Comparison of ENCODE assay signal across 8 cellular contexts in genomic region chr3:186803447-186803846, GRCh38. TPM values are rescaled to one million over a fixed set of nuclear protein-coding genes. Genes with fewer than 3 reads are reported as not detected.
"Had no signal": no experiment of that assay in that cellular context is flagged by ENCODE, and none has a peak within 500 bp of the region (broad histone marks: within the 10 kb centered on the region; RNA-seq: fewer than 3 reads in every experiment).

No MANE protein-coding gene starts in this region.

RNA-seq across cellular contexts. Expression of gene ADIPOQ, which starts 39.1 kb away (rescaled TPM):
- total RNA-seq: OCI-LY7, PC-3, PC-9, RPMI7951, SJCRH30, SJSA1, SK-MEL-5 had no signal
- polyA plus RNA-seq: SK-N-SH had no signal
